ENCODE assay signal across 21 cellular contexts in the genomic region with DNA sequence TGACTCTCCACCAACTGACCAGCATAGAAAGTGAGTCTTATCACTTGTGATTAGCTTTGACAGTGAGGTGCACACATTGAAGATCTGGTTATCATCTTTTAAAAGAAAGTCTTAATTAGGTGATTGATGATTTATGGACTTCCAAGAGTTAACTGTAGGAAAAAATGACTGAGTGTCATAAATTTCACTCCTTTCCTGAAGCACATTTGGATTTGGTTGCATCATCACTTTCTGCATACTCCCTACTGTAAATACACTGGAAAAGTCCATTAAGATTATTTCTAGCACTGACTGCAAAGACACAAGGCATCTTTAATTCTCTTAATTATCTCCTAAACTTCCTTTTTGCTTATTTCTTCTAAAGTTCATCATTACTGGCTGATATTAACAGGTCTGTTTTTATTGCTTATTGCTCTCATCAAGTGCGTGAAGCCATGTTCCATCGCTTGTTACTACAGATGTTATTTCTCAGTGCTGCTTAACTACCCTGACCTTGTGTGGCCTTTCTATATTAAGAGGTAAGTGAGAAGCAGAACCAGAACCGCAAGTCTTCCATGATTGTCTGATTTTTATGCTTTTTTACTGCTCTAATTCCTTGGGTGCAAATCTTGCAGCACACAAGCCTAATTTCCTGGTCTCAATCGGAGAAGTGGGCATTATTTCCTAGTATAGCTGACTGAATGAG.
"Had no signal": no experiment of that assay in that cellular context is flagged by ENCODE, and none has a peak within 500 bp of the region (broad histone marks: within the 10 kb centered on the region; RNA-seq: fewer than 3 reads in every experiment).

No MANE protein-coding gene starts in this region.

- H3K36me3 ChIP-seq: brain microvascular endothelial cell, tibial nerve, uterus had no signal

- DNase-seq: activated B cell treated with CpG ODN at 0.5 μM for 24 hours; activated CD4-positive, alpha-beta memory T cell treated with anti-CD3 and anti-CD28 coated beads for 36 hours; activated CD4-positive, alpha-beta T cell treated with anti-CD3 and anti-CD28 coated beads for 4 hours; activated naive CD8-positive, alpha-beta T cell treated with anti-CD3 and anti-CD28 coated beads for 36 hours; activated T-cell treated with anti-CD3 and anti-CD28 coated beads for 4 hours; brain microvascular endothelial cell; effector CD4-positive, alpha-beta T cell; heart left ventricle; midbrain; stimulated activated naive CD8-positive, alpha-beta T cell treated with anti-CD3 and anti-CD28 coated beads, Interleukin-15, Interleukin-2, amounts not matched to agents 100 U/mL and 50 U/mL, for 24 hours; substantia nigra; uterus had no signal

- H3K9me3 Mint-ChIP-seq: activated B cell treated with CpG ODN at 0.5 μM for 24 hours; activated CD4-positive, alpha-beta memory T cell treated with anti-CD3 and anti-CD28 coated beads for 36 hours; activated naive CD8-positive, alpha-beta T cell treated with anti-CD3 and anti-CD28 coated beads for 36 hours; activated T-helper 1 cell treated with anti-CD3 and anti-CD28 coated beads, Interleukin-12 subunit alpha, Interleukin-12 subunit beta, Interleukin-2, Interleukin-4 antibody, amounts not matched to agents 30 ng/mL and 10 ng/mL and 1 ng/mL, durations not matched to agents 14 hours and 24 hours and 36 hours; neural crest cell; T-helper 2 cell treated with Interferon-gamma antibody and Interleukin-4, amounts not matched to agents 5 μg/mL and 100 μg/mL, for 36 hours had no signal

- FAIRE-seq: TTC549 had no signal

- H3K27ac Mint-ChIP-seq: activated B cell treated with CpG ODN at 0.5 μM for 24 hours; activated CD4-positive, alpha-beta memory T cell treated with anti-CD3 and anti-CD28 coated beads for 36 hours; activated naive CD8-positive, alpha-beta T cell treated with anti-CD3 and anti-CD28 coated beads for 36 hours; activated T-helper 1 cell treated with anti-CD3 and anti-CD28 coated beads, Interleukin-12 subunit alpha, Interleukin-12 subunit beta, Interleukin-2, Interleukin-4 antibody, amounts not matched to agents 30 ng/mL and 10 ng/mL and 1 ng/mL, durations not matched to agents 14 hours and 24 hours and 36 hours; progenitor cell of endocrine pancreas; T-helper 2 cell treated with Interferon-gamma antibody and Interleukin-4, amounts not matched to agents 5 μg/mL and 100 μg/mL, for 36 hours had no signal

- H3K4me3 ChIP-seq: gastroesophageal sphincter, heart left ventricle, skin epidermis, tibial nerve, uterus had no signal

- H3K36me3 Mint-ChIP-seq: activated CD4-positive, alpha-beta memory T cell treated with anti-CD3 and anti-CD28 coated beads for 36 hours; activated naive CD8-positive, alpha-beta T cell treated with anti-CD3 and anti-CD28 coated beads for 36 hours had no signal

- H3K4me1 ChIP-seq: tibial nerve, uterus had no signal

- H3K27me3 Mint-ChIP-seq: activated CD4-positive, alpha-beta memory T cell treated with anti-CD3 and anti-CD28 coated beads for 36 hours; progenitor cell of endocrine pancreas had no signal

- H3K4me1 Mint-ChIP-seq: activated B cell treated with CpG ODN at 0.5 μM for 24 hours; activated naive CD8-positive, alpha-beta T cell treated with anti-CD3 and anti-CD28 coated beads for 36 hours had no signal

- H3K4me3 Mint-ChIP-seq: activated B cell treated with CpG ODN at 0.5 μM for 24 hours; activated CD4-positive, alpha-beta memory T cell treated with anti-CD3 and anti-CD28 coated beads for 36 hours; activated naive CD8-positive, alpha-beta T cell treated with anti-CD3 and anti-CD28 coated beads for 36 hours; activated T-helper 1 cell treated with anti-CD3 and anti-CD28 coated beads, Interleukin-12 subunit alpha, Interleukin-12 subunit beta, Interleukin-2, Interleukin-4 antibody, amounts not matched to agents 30 ng/mL and 10 ng/mL and 1 ng/mL, durations not matched to agents 14 hours and 24 hours and 36 hours; neural crest cell; T-helper 2 cell treated with Interferon-gamma antibody and Interleukin-4, amounts not matched to agents 5 μg/mL and 100 μg/mL, for 36 hours had no signal

- ATAC-seq: esophagus mucosa; gastroesophageal sphincter; stimulated activated naive CD8-positive, alpha-beta T cell treated with anti-CD3 and anti-CD28 coated beads, Interleukin-15, Interleukin-2, amounts not matched to agents 100 U/mL and 50 U/mL, for 24 hours had no signal

- H3K27ac ChIP-seq: brain microvascular endothelial cell, gastroesophageal sphincter, skin epidermis, tibial nerve, uterus had no signal

- H3K27me3 ChIP-seq: brain microvascular endothelial cell, gastroesophageal sphincter, heart left ventricle, tibial nerve, uterus had no signal

- H3K9me3 ChIP-seq: gastroesophageal sphincter, heart left ventricle, tibial nerve, uterus had no signal
